In genomic region chr9:113454914-113455761, GRCh38 we compare ENCODE assay signal across 6 cellular contexts. TPM values are rescaled to one million over a fixed set of nuclear protein-coding genes. Genes with fewer than 3 reads are reported as not detected.
DNase-seq lines count a peak whose midpoint lies in the region; TF ChIP-seq lines count a peak whose summit lies in the region.

No MANE protein-coding gene starts in this region.

- no peaks in the 10 kb centered on the region for H3K36me3 Mint-ChIP-seq in chondrocyte (ENCODE audit: low read depth)

- DNase-seq in NCI-H510A treated with DMSO at 0.1 percent for 48 hours (lab: John Stamatoyannopoulos, UW) = peak; percentile 27
- no peak for DNase-seq in NCI-H510A (lab: John Stamatoyannopoulos, UW)
- no peak for DNase-seq in chondrocyte (ENCODE audit: low spot score)
- peak; percentile 44 for DNase-seq in pons (ENCODE audit: low spot score)
- DNase-seq in NAMALWA (ENCODE audit: low spot score) = no peak
- DNase-seq in DMS153 (lab: John Stamatoyannopoulos, UW) = no peak

- no peaks in the 10 kb centered on the region for H3K27me3 Mint-ChIP-seq in chondrocyte (ENCODE audit: low read depth)

- H3K4me3 Mint-ChIP-seq in chondrocyte (ENCODE audit: unreplicated experiment) = no peak overlapping the region

- H3K27ac Mint-ChIP-seq in chondrocyte (ENCODE audit: unreplicated experiment) = peak overlapping the region; percentile 91

- peaks cover 35% of the 10 kb centered on the region for H3K4me1 Mint-ChIP-seq in chondrocyte (ENCODE audit: low read depth)

- no peak for TF ChIP-seq CTCF in chondrocyte (IDR thresholded peaks at IDR 0.05)

- H3K9me3 Mint-ChIP-seq in chondrocyte (ENCODE audit: low read depth) = no peaks in the 10 kb centered on the region

RNA-seq across cellular contexts. Expression of gene RGS3, which starts 8.4 kb away (rescaled TPM):
- 33.8 to 58.2 TPM (median 55.2 TPM) in 3 replicates for total RNA-seq in chondrocyte

RNA-seq across cellular contexts. Expression of gene C9orf43, which starts 44.6 kb away (rescaled TPM):
- 0.19 to 0.37 TPM in 2 of 3 replicates, not detected in the other for total RNA-seq in chondrocyte

RNA-seq across cellular contexts. Expression of gene POLE3, which starts 44.7 kb away (rescaled TPM):
- total RNA-seq in chondrocyte = 28.4 to 41.7 TPM (median 29.5 TPM) in 3 replicates

RNA-seq across cellular contexts. Expression of gene ALAD, which starts 54.1 kb away (rescaled TPM):
- 21.8 to 33.0 TPM (median 22.6 TPM) in 3 replicates for total RNA-seq in chondrocyte

Comparison
In these comparisons a context has a peak if more than half of its experiments do, and no peak if none do; other contexts are left out.
1. DNase-seq: peak in NCI-H510A treated with DMSO at 0.1 percent for 48 hours (single experiment) and pons (single experiment); none in NCI-H510A (single experiment), chondrocyte (single experiment), NAMALWA (single experiment) and DMS153 (single experiment).